1 cellular context compared by ENCODE assay signal in the genomic region with DNA sequence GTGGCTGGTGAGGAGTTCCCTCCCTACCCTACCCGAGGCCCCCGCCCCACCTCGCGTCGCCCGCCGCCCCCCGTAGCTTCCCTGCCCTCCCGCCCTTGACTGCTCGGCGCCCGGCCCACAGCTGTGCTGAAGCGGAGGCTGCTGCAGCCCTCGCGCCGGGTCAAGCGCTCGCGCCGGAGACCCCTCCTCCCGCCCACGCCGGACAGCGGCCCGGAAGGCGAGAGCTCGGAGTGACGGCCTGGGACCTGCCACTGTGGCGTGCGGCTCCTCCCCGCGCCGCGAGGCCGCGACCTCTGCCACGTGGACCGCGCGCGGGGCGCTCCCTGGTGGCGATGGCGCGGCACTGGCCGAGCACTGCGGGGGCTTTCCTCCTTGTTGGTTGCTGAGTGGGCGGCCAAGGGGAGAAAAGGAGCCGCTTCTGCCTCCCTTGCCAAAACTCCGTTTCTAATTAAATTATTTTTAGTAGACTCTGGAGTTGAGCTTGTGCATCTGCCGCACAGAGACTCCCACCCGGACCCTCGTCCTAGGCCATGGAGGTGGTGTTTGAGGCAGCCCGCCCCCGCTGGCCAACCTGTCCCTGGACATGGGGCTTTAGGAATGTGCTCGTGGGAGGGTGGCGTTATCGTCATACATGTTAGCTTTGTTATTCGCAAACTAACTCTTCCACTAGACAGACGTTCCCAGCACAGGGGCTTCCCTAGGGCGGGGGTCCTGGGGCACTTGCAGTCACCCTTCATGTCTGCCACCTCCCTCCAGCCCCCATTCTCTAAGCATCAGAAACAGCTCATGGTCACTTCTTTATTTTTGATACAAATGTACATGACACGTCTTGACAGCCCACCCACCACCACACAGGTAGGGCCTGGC.
TF ChIP-seq lines count a peak whose summit lies in the region.

No MANE protein-coding gene starts in this region.

TF ChIP-seq in IMR-90, 13 proteins besides CTCF, POLR2A, EP300 and RAD21:
- TF ChIP-seq RFX5 (IDR thresholded peaks at IDR 0.05; ENCODE audit: low read depth, low read length) = no peak
- TF ChIP-seq CEBPB (IDR thresholded peaks at IDR 0.05; ENCODE audit: low read depth, low read length) = no peak
- TF ChIP-seq BHLHE40 (IDR thresholded peaks at IDR 0.05; ENCODE audit: low read depth, low read length) = peak; percentile 61
- no peak for TF ChIP-seq ELK1 (IDR thresholded peaks at IDR 0.05; ENCODE audit: borderline replicate concordance, low read depth, low read length)
- peak; percentile 89; the same call in 1 of the 2 replicates for TF ChIP-seq MXI1 (IDR thresholded peaks at IDR 0.05; ENCODE audit: borderline replicate concordance, low read depth, low read length)
- no peak for TF ChIP-seq FOS (IDR thresholded peaks at IDR 0.05; ENCODE audit: low read depth, low read length)
- peak; percentile 58 for TF ChIP-seq SMC3 (IDR thresholded peaks at IDR 0.05; ENCODE audit: low read depth, low read length)
- peak; percentile 74 for TF ChIP-seq USF2 (IDR thresholded peaks at IDR 0.05; ENCODE audit: low read depth, low read length)
- peak; percentile 55; the same call in 1 of the 2 replicates for TF ChIP-seq MAZ (IDR thresholded peaks at IDR 0.05; ENCODE audit: borderline replicate concordance, low read depth, low read length)
